In the genomic region with DNA sequence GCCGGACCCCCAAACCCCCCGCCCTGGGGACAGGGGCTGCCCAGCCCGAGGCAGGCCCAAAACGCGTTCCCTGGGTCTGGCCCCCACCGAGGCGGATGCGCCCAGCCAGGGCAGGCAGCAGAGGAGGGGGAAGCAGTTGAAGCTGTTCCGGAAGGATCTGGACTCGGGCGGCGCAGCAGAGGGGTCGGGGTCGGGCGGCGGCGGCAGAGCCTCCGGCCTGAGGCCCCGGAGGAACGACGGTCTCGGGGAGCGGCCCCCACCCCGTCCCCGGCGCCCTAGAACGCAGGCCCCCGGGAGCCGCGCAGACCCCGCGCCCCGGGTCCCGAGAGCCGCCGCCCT, we compare ENCODE assay signal across 11 cellular contexts. TPM values are rescaled to one million over a fixed set of nuclear protein-coding genes. Genes with fewer than 3 reads are reported as not detected.
DNase-seq lines count a peak whose midpoint lies in the region; ATAC-seq, FAIRE-seq and TF ChIP-seq lines count a peak whose summit lies in the region.
"Had no signal": no experiment of that assay in that cellular context is flagged by ENCODE, and none has a peak within 500 bp of the region (broad histone marks: within the 10 kb centered on the region; RNA-seq: fewer than 3 reads in every experiment).

No MANE protein-coding gene starts in this region.

- H3K36me3 ChIP-seq in BLaER1 treated with 17β-estradiol and CSF1 and Interleukin-3, amounts not matched to agents 10 nM and 100 nM: peaks cover 0 to 16% (median 0%) of the 10 kb centered on the region in 11 experiments; a peak in 3 of 22 replicates
- H3K36me3 ChIP-seq in H7 (replicated peaks; ENCODE audit: control insufficient read depth, insufficient read depth, low read length): no peaks in the 10 kb centered on the region
- no peaks in the 10 kb centered on the region for H3K36me3 ChIP-seq in GM12878 (ENCODE audit: control insufficient read depth in 2 of 2, insufficient read depth in 2 of 2, low read length in 1 of 2)
- no peaks in the 10 kb centered on the region for H3K36me3 ChIP-seq in mucosa of descending colon (ENCODE audit: low read depth)

- TF ChIP-seq EP300 in GM12878 (IDR thresholded peaks at IDR 0.05; ENCODE audit: borderline replicate concordance in 1 of 2, control insufficient read depth in 1 of 2, low read depth in 2 of 2, low read length in 2 of 2): no peak

- H3K9me3 ChIP-seq in BLaER1 treated with 17β-estradiol and CSF1 and Interleukin-3, amounts not matched to agents 10 nM and 100 nM (replicated peaks in 1 of 11): no peaks in the 10 kb centered on the region
- H3K9me3 ChIP-seq in GM12878 (replicated peaks; ENCODE audit: control insufficient read depth, insufficient read depth, low read length) (no peaks in the 10 kb centered on the region), mucosa of descending colon (no peaks in the 10 kb centered on the region)

- H3K4me1 ChIP-seq in BLaER1 treated with 17β-estradiol and CSF1 and Interleukin-3, amounts not matched to agents 10 nM and 100 nM: peaks cover 71 to 80% (median 74%) of the 10 kb centered on the region in 10 experiments
- H3K4me1 ChIP-seq in GM12878 (ENCODE audit: control insufficient read depth, insufficient read depth, low read length): no peaks in the 10 kb centered on the region
- no peaks in the 10 kb centered on the region for H3K4me1 ChIP-seq in mucosa of descending colon (ENCODE audit: low read depth)

- in situ Hi-C loops in GM12878 (cut with MboI): loop anchor here (25.0 kb wide), 1 partner anchor 468 kb away; a partner anchor contains a TSS

- H3K4me2 ChIP-seq in BLaER1 treated with 17β-estradiol and CSF1 and Interleukin-3, amounts not matched to agents 10 nM and 100 nM: peak overlapping the region; percentile 80 to 100 (median 98)
- H3K4me2 ChIP-seq in GM12878 (ENCODE audit: control insufficient read depth, insufficient read depth): peak overlapping the region; percentile 53

- H4K20me1 ChIP-seq in BLaER1 treated with 17β-estradiol and CSF1 and Interleukin-3, amounts not matched to agents 10 nM and 100 nM: peaks cover 29 to 82% (median 75%) of the 10 kb centered on the region in 11 experiments; a peak in 20 of 22 replicates
- no peaks in the 10 kb centered on the region for H4K20me1 ChIP-seq in GM12878 (ENCODE audit: control insufficient read depth, insufficient read depth)

- no peak for TF ChIP-seq RAD21 in GM12878 (IDR thresholded peaks at IDR 0.05; ENCODE audit: insufficient read depth, low read depth, low read length)

- peak overlapping the region; percentile 78 to 98 (median 90) for H3K9ac ChIP-seq in BLaER1 treated with 17β-estradiol and CSF1 and Interleukin-3, amounts not matched to agents 10 nM and 100 nM
- peak overlapping the region; percentile 15; the same call in 1 of the 2 replicates for H3K9ac ChIP-seq in GM12878 (ENCODE audit: control insufficient read depth, insufficient read depth, low read length)

- peak; percentile 71 for DNase-seq in H7
- no peak for DNase-seq in GM12878 (ENCODE audit: low read depth, low spot score)
- DNase-seq in mucosa of descending colon: no peak
- DNase-seq in NCI-H524 (lab: John Stamatoyannopoulos, UW): no peak
- no peak for DNase-seq in middle frontal gyrus (ENCODE audit: extremely low spot score, low spot score)
- no peak for DNase-seq in NCI-H1105 (lab: John Stamatoyannopoulos, UW)
- no peak for DNase-seq in omental fat pad (ENCODE audit: low spot score)
- DNase-seq: DMS153, NCI-H1930 had no signal

- 5% methylated on average over 18 of the region's 36 CpGs for WGBS in GM12878 (ENCODE audit: insufficient coverage, insufficient replicate concordance, low lambda C conversion rate, missing lambda C conversion rate)

- peak; percentile 47 for ATAC-seq in GM12878
- ATAC-seq in mucosa of descending colon: peak; percentile 10
- no peak for ATAC-seq in omental fat pad (ENCODE audit: low FRiP score)

- TF ChIP-seq POLR2A in GM12878 (IDR thresholded peaks at IDR 0.05; ENCODE audit: low read depth, low read length): no peak

- peak overlapping the region; percentile 67 to 88 (median 79) for H3K4me3 ChIP-seq in BLaER1 treated with 17β-estradiol and CSF1 and Interleukin-3, amounts not matched to agents 10 nM and 100 nM
- H3K4me3 ChIP-seq in H7 (ENCODE audit: insufficient read depth, low read depth, low read length) (no peak overlapping the region), GM12878 (peak overlapping the region; percentile 63; the same call in 1 of the 2 replicates), mucosa of descending colon (no peak overlapping the region)

- no TSS peak for BruUV-seq in GM12878 (replicated peaks; lab: Mats Ljungman, UMichigan)

- CTCF ChIA-PET in GM12878 (lab: Yijun Ruan, JAX): interaction anchor here (0.7 to 1.6 kb wide), 3 partner anchors 9 to 1048 kb away, joined by 3 to 5 read pairs (median 3); no protein-coding TSS in a partner anchor

- H3K27me3 ChIP-seq in BLaER1 treated with 17β-estradiol and CSF1 and Interleukin-3, amounts not matched to agents 10 nM and 100 nM: peaks cover 5 to 49% (median 31%) of the 10 kb centered on the region in 11 experiments; a peak in 16 of 22 replicates
- no peaks in the 10 kb centered on the region for H3K27me3 ChIP-seq in H7 (ENCODE audit: control insufficient read depth, insufficient read depth, low read length)
- no peaks in the 10 kb centered on the region for H3K27me3 ChIP-seq in GM12878 (replicated peaks in 1 of 2; ENCODE audit: control insufficient read depth in 2 of 2, insufficient read depth in 2 of 2, low read length in 1 of 2)

- no peaks in the 10 kb centered on the region for H3K79me2 ChIP-seq in GM12878 (ENCODE audit: control insufficient read depth, insufficient read depth, low read length)

- peak overlapping the region; percentile 28; the same call in 1 of the 2 replicates for H2AFZ ChIP-seq in GM12878 (ENCODE audit: control insufficient read depth, low read depth, low read length)

- RAD21 ChIA-PET in GM12878 (lab: Charles Lee; ENCODE audit: unreplicated experiment): interaction anchor here (0.9 kb wide), 1 partner anchor 651 kb away, joined by 3 read pairs; no protein-coding TSS in a partner anchor

- FAIRE-seq in GM12878 (lab: Jason Lieb, UNC): no peak
- FAIRE-seq: H54 had no signal

- SMC1A ChIA-PET in GM12878 (lab: Charles Lee; ENCODE audit: uncharacterized antibody, unreplicated experiment): interaction anchor here (1.2 kb wide), 1 partner anchor 375 kb away, joined by 3 read pairs; no protein-coding TSS in a partner anchor

- intact Hi-C loops in GM12878 (cut with micrococcal nuclease; ENCODE audit: unreplicated experiment) (loop anchor here (10.0 kb wide), 1 partner anchor 655 kb away; no protein-coding TSS in a partner anchor), mucosa of descending colon (cut with DNase I, micrococcal nuclease) (loop anchor here in 1 of 2 donors (10.0 kb wide), 1 partner anchor 235 kb away; no protein-coding TSS in a partner anchor)

- H3K27ac ChIP-seq in BLaER1 treated with 17β-estradiol and CSF1 and Interleukin-3, amounts not matched to agents 10 nM and 100 nM: peak overlapping the region; percentile 81 to 96 (median 89)
- H3K27ac ChIP-seq in GM12878 (ENCODE audit: control insufficient read depth, insufficient read depth): no peak overlapping the region

- POLR2A ChIA-PET in GM12878 (lab: Charles Lee): interaction anchor here (0.6 kb wide), 1 partner anchor 530 kb away, joined by 3 read pairs; no protein-coding TSS in a partner anchor

- TF ChIP-seq CTCF in GM12878 (IDR thresholded peaks at IDR 0.05 in 2 of 3, conservative IDR thresholded peaks at IDR 0.05 in 1 of 3; ENCODE audit: control insufficient read depth in 2 of 3, extremely low read depth in 1 of 3, insufficient read depth in 1 of 3, low read depth in 3 of 3, low read length in 3 of 3): no peak
- TF ChIP-seq CTCF in mucosa of descending colon (IDR thresholded peaks at IDR 0.05): no peak
- no peak for TF ChIP-seq CTCF in omental fat pad (IDR thresholded peaks at IDR 0.05)

RNA-seq across cellular contexts. Expression of a gene that starts 22.9 kb away (rescaled TPM):
- total RNA-seq in H7 (2014; rRNA removed; shearing (Covaris generic)): 1.1 and 1.7 TPM in 2 replicates
- 5.8 and 7.0 TPM in 2 replicates for total RNA-seq in GM12878 (2013; cell fraction: nucleolus; rRNA removed)
- 0.82 and 1.1 TPM in 2 replicates for total RNA-seq in GM12878 (2014; rRNA removed)
- 0.23 and 0.36 TPM in 2 replicates for total RNA-seq in GM12878 (2014; rRNA removed; fragmentation: Illumina TruSeq; extraction: Trizol)
- 4.0 and 5.1 TPM in 2 replicates for total RNA-seq in GM12878 (2021)
- 0.13 TPM for polyA plus RNA-seq in GM12878 (2011; ENCODE audit: low read depth)
- polyA plus RNA-seq in GM12878 (2011; rRNA removed): 0.13 and 0.46 TPM in 2 replicates
- 0.34 and 0.69 TPM in 2 replicates for polyA plus RNA-seq in GM12878 (2011; cell fraction: cytosol; rRNA removed)
- polyA plus RNA-seq in GM12878 (2011; cell fraction: nucleus; rRNA removed): 2.9 and 5.4 TPM in 2 replicates
- 1.7 and 1.8 TPM in 2 replicates for polyA plus RNA-seq in GM12878 (2012)
- polyA plus RNA-seq in GM12878 (2014; fragmentation: Illumina TruSeq; extraction: Trizol): 0.24 TPM in 1 of 2 replicates, not detected in the other
- under 1 TPM; 0.02 to 0.03 TPM for polyA plus RNA-seq in GM12878 (2014; fragmentation: Nextera tagmentation; extraction: Ambion mirVana)
- 1.2 and 1.5 TPM in 2 replicates for polyA plus RNA-seq in GM12878 (2014; rRNA removed)
- polyA plus RNA-seq in GM12878 (2016; fragmentation: Nextera tagmentation; extraction: Ambion mirVana): under 1 TPM; 0.03 to 0.09 TPM
- 0.51 and 1.3 TPM in 2 replicates for polyA minus RNA-seq in GM12878 (2011; rRNA and poly(A)+ RNA removed)
- polyA minus RNA-seq in GM12878 (2011; cell fraction: cytosol; rRNA and poly(A)+ RNA removed): 1.2 and 2.1 TPM in 2 replicates
- polyA minus RNA-seq in GM12878 (2011; cell fraction: nucleus; rRNA and poly(A)+ RNA removed): 1.2 and 5.1 TPM in 2 replicates
- total RNA-seq in mucosa of descending colon: 10 to 100 TPM in 1 of 3 donors, 1 to 10 TPM in 2; 5.2 to 10.3 (median 7.2) TPM
- total RNA-seq in omental fat pad: 1 to 10 TPM in 2 of 4 donors, under 1 TPM in 2; 0.50 to 4.0 (median 1.3) TPM

RNA-seq across cellular contexts. Expression of a gene that starts 47.4 kb away (rescaled TPM):
- total RNA-seq in H7 (2014; rRNA removed; shearing (Covaris generic)): 0.28 and 0.44 TPM in 2 replicates
- total RNA-seq in GM12878 (2013; cell fraction: nucleolus; rRNA removed): 0.29 and 0.44 TPM in 2 replicates
- total RNA-seq in GM12878 (2014; rRNA removed) (0.05 and 0.06 TPM in 2 replicates), GM12878 (2014; rRNA removed; fragmentation: Illumina TruSeq; extraction: Trizol) (0.04 and 0.05 TPM in 2 replicates), GM12878 (2021) (0.16 and 0.21 TPM in 2 replicates), mucosa of descending colon (1 to 10 TPM in 1 of 3 donors, under 1 TPM in 2; 0.35 to 1.4 (median 0.51) TPM), omental fat pad (10 to 100 TPM in 1 of 4 donors, 1 to 10 TPM in 1, under 1 TPM in 2; 0.74 to 10.9 (median 0.93) TPM)
- polyA plus RNA-seq in GM12878 (2011; ENCODE audit: low read depth): 0.03 TPM
- polyA plus RNA-seq in GM12878 (2011; rRNA removed) (0.01 TPM in 2 replicates), GM12878 (2014; fragmentation: Illumina TruSeq; extraction: Trizol) (0.01 and 0.02 TPM in 2 replicates), GM12878 (2014; fragmentation: Nextera tagmentation; extraction: Ambion mirVana) (not detected), GM12878 (2014; rRNA removed) (0.04 and 0.12 TPM in 2 replicates), GM12878 (2016; fragmentation: Nextera tagmentation; extraction: Ambion mirVana) (under 1 TPM in 1 of 2 experiments, not detected in 1; 0.04 TPM)
- 0.01 and 0.02 TPM in 2 replicates for polyA plus RNA-seq in GM12878 (2011; cell fraction: cytosol; rRNA removed)
- 0.15 and 0.23 TPM in 2 replicates for polyA plus RNA-seq in GM12878 (2011; cell fraction: nucleus; rRNA removed)
- polyA plus RNA-seq in GM12878 (2012): 0.11 and 0.14 TPM in 2 replicates
- polyA minus RNA-seq in GM12878 (2011; rRNA and poly(A)+ RNA removed): 0.07 and 0.41 TPM in 2 replicates
- 0.10 and 0.13 TPM in 2 replicates for polyA minus RNA-seq in GM12878 (2011; cell fraction: cytosol; rRNA and poly(A)+ RNA removed)
- polyA minus RNA-seq in GM12878 (2011; cell fraction: nucleus; rRNA and poly(A)+ RNA removed): 0.48 and 0.67 TPM in 2 replicates

Comparison
In these comparisons a context has a peak if more than half of its experiments do, and no peak if none do; other contexts are left out.
1. H3K4me3 ChIP-seq: peak in BLaER1 treated with 17β-estradiol and CSF1 and Interleukin-3, amounts not matched to agents 10 nM and 100 nM (10 of 10) and GM12878 (single experiment); none in H7 (single experiment) and mucosa of descending colon (single experiment).